1 cellular context compared by ENCODE assay signal in genomic region chr16:57374067-57374534, GRCh38.
TF ChIP-seq lines count a peak whose summit lies in the region.

No MANE protein-coding gene starts in this region.

TF ChIP-seq in GM23338, 12 proteins besides CTCF, POLR2A, EP300 and RAD21 (continued from another document):
- TF ChIP-seq REST (IDR thresholded peaks at IDR 0.05; ENCODE audit: unreplicated experiment) (no peak), NANOG (IDR thresholded peaks at IDR 0.05; ENCODE audit: borderline replicate concordance) (no peak), ETS1 (IDR thresholded peaks at IDR 0.05) (no peak), POLR2AphosphoS5 (IDR thresholded peaks at IDR 0.05; ENCODE audit: low read depth) (no peak), ZNF331 (CRISPR knock-in tag; IDR thresholded peaks at IDR 0.05; ENCODE audit: low read depth) (no peak), ZNF114 (CRISPR knock-in tag; IDR thresholded peaks at IDR 0.05) (no peak), JUNB (IDR thresholded peaks at IDR 0.05; ENCODE audit: unreplicated experiment) (no peak)
TF ChIP-seq in GM23338: peak in this region for 0.
